In the genomic region with DNA sequence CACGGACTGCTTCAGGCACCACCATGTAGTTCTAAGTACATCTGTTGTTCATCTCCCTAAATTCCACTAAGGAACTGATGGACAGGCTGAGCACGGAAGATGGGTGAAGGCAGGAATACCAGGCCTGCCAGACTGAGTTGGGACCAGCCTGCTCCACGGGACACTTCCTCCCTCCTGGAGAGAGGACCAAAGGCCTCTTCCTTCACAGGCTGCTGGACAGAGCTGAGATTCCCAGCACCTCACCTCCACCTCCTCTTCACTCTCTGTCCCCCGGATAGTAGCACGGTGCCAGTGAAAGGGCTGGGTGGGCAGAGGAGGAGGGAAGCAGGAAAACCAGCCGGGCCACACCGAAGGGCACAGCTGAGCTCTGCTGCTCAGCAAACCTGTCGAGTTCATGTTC, we compare ENCODE assay signal across 1 cellular context.
TF ChIP-seq lines count a peak whose summit lies in the region.

No MANE protein-coding gene starts in this region.

TF ChIP-seq in GM23338, 12 proteins besides CTCF, POLR2A, EP300 and RAD21:
- TF ChIP-seq, protein P1, sequence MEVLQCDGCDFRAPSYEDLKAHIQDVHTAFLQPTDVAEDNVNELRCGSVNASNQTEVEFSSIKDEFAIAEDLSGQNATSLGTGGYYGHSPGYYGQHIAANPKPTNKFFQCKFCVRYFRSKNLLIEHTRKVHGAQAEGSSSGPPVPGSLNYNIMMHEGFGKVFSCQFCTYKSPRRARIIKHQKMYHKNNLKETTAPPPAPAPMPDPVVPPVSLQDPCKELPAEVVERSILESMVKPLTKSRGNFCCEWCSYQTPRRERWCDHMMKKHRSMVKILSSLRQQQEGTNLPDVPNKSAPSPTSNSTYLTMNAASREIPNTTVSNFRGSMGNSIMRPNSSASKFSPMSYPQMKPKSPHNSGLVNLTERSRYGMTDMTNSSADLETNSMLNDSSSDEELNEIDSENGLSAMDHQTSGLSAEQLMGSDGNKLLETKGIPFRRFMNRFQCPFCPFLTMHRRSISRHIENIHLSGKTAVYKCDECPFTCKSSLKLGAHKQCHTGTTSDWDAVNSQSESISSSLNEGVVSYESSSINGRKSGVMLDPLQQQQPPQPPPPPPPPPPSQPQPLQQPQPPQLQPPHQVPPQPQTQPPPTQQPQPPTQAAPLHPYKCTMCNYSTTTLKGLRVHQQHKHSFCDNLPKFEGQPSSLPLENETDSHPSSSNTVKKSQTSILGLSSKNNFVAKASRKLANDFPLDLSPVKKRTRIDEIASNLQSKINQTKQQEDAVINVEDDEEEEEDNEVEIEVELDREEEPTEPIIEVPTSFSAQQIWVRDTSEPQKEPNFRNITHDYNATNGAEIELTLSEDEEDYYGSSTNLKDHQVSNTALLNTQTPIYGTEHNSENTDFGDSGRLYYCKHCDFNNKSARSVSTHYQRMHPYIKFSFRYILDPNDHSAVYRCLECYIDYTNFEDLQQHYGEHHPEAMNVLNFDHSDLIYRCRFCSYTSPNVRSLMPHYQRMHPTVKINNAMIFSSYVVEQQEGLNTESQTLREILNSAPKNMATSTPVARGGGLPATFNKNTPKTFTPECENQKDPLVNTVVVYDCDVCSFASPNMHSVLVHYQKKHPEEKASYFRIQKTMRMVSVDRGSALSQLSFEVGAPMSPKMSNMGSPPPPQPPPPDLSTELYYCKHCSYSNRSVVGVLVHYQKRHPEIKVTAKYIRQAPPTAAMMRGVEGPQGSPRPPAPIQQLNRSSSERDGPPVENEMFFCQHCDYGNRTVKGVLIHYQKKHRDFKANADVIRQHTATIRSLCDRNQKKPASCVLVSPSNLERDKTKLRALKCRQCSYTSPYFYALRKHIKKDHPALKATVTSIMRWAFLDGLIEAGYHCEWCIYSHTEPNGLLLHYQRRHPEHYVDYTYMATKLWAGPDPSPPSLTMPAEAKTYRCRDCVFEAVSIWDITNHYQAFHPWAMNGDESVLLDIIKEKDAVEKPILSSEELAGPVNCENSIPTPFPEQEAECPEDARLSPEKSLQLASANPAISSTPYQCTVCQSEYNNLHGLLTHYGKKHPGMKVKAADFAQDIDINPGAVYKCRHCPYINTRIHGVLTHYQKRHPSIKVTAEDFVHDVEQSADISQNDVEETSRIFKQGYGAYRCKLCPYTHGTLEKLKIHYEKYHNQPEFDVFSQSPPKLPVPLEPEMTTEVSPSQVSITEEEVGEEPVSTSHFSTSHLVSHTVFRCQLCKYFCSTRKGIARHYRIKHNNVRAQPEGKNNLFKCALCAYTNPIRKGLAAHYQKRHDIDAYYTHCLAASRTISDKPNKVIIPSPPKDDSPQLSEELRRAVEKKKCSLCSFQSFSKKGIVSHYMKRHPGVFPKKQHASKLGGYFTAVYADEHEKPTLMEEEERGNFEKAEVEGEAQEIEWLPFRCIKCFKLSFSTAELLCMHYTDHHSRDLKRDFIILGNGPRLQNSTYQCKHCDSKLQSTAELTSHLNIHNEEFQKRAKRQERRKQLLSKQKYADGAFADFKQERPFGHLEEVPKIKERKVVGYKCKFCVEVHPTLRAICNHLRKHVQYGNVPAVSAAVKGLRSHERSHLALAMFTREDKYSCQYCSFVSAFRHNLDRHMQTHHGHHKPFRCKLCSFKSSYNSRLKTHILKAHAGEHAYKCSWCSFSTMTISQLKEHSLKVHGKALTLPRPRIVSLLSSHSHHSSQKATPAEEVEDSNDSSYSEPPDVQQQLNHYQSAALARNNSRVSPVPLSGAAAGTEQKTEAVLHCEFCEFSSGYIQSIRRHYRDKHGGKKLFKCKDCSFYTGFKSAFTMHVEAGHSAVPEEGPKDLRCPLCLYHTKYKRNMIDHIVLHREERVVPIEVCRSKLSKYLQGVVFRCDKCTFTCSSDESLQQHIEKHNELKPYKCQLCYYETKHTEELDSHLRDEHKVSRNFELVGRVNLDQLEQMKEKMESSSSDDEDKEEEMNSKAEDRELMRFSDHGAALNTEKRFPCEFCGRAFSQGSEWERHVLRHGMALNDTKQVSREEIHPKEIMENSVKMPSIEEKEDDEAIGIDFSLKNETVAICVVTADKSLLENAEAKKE (CRISPR knock-in tag; IDR thresholded peaks at IDR 0.05): no peak
- 0 out of 2 replicates have a peak, but pooled peaks have one; percentile 2 for TF ChIP-seq POLR2AphosphoS5 (IDR thresholded peaks at IDR 0.05; ENCODE audit: low read depth)
